ENCODE assay signal across 1 cellular context in genomic region chr4:5378002-5378401, GRCh38.
TF ChIP-seq lines count a peak whose summit lies in the region.

No MANE protein-coding gene starts in this region.

TF ChIP-seq in SK-N-SH treated with all-trans-retinoic acid at 6 μM for 48 hours, 23 proteins besides CTCF, POLR2A, EP300 and RAD21 (continued from another document):
- no peak for TF ChIP-seq TSHZ2 (CRISPR knock-in tag; IDR thresholded peaks at IDR 0.05)
